ENCODE assay signal across 1 cellular context in the genomic region with DNA sequence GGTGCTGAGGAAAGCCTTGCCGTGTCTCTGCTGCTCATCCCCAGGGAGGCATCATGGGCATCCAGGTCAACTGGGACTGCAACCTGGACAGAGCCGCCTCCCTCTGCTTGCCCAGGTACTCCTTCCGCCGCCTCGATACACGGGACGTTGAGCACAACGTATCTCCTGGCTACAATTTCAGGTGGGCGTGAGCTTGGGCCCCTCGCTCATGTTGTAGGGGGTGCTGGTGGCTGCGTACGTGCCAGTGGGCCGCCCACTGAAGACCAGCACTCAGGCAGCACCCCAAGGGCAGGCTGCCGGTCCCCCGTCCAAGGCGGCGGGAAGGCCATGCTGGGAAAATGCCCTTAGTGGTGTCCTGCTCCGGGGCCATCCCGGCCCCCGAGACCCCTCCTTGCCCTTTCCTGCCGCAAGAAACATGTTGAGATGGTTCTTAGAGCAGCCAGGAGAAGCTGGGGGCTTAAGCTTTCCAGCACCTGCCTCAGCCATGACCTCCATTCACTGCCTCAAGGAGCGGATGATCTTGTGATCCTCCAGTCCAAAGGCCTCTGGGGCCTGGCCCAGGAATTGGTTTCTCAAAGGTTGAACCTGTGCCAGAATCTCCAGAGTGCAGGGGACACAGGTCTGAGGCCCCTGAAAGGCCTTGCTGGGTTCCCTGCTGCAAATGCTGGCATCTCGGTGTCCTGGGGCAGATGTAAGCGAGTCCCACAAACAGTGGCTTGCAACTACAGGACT.
TF ChIP-seq lines count a peak whose summit lies in the region.

No MANE protein-coding gene starts in this region.

TF ChIP-seq in GM12878, 131 proteins besides CTCF, POLR2A, EP300 and RAD21:
- TF ChIP-seq FOS (IDR thresholded peaks at IDR 0.05; ENCODE audit: borderline replicate concordance, extremely low read depth, insufficient read length) = no peak
- TF ChIP-seq, protein P1, sequence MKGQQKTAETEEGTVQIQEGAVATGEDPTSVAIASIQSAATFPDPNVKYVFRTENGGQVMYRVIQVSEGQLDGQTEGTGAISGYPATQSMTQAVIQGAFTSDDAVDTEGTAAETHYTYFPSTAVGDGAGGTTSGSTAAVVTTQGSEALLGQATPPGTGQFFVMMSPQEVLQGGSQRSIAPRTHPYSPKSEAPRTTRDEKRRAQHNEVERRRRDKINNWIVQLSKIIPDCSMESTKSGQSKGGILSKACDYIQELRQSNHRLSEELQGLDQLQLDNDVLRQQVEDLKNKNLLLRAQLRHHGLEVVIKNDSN (IDR thresholded peaks at IDR 0.05; ENCODE audit: borderline replicate concordance, extremely low read length, insufficient read depth, low read depth, low read length) = peak; percentile 2
